38 cellular contexts compared by ENCODE assay signal in genomic region chr15:58083526-58083925, GRCh38. TPM values are rescaled to one million over a fixed set of nuclear protein-coding genes. Genes with fewer than 3 reads are reported as not detected.
"Had no signal": no experiment of that assay in that cellular context is flagged by ENCODE, and none has a peak within 500 bp of the region (broad histone marks: within the 10 kb centered on the region; RNA-seq: fewer than 3 reads in every experiment).

No MANE protein-coding gene starts in this region.

- H3K9ac ChIP-seq: KMS-11 had no signal

- H3K27me3 ChIP-seq: MG63 had no signal

- DNase-seq: Karpas-422, Kasumi-1, MG63, MM.1S, MV-4-11, NCI-H1048, NCI-H1092, NCI-H1092 treated with DMSO at 0.1 percent for 48 hours, NCI-H1105, NCI-H1105 treated with DMSO at 0.1 percent for 48 hours, NCI-H1417, NCI-H1417 treated with DMSO at 0.1 percent for 48 hours, NCI-H1436, NCI-H1436 treated with DMSO at 0.1 percent for 48 hours, NCI-H146, NCI-H1694, NCI-H1694 treated with DMSO at 0.1 percent for 48 hours, NCI-H187, NCI-H187 treated with DMSO at 0.1 percent for 48 hours, NCI-H1930, NCI-H2029, NCI-H2029 treated with DMSO at 0.1 percent for 48 hours, NCI-H2081, NCI-H2081 treated with DMSO at 0.1 percent for 48 hours, NCI-H2107, NCI-H2171, NCI-H2171 treated with DMSO at 0.1 percent for 48 hours, NCI-H2227 treated with DMSO at 0.1 percent for 48 hours, NCI-H226, NCI-H345, NCI-H446, NCI-H446 treated with DMSO at 0.1 percent for 48 hours, NCI-H510A, NCI-H510A treated with DMSO at 0.1 percent for 48 hours had no signal

- H3K27ac ChIP-seq: KMS-11 had no signal

- H3K4me3 ChIP-seq: MG63 had no signal

- H3K4me2 ChIP-seq: KMS-11 had no signal

- H3K36me3 ChIP-seq: MG63 had no signal

- H3K9me3 ChIP-seq: MG63 had no signal

RNA-seq across cellular contexts. Expression of gene ALDH1A2, which starts 18.0 kb away (rescaled TPM):
- total RNA-seq: NCI-H460 had no signal

RNA-seq across cellular contexts. Expression of gene AQP9, which starts 54.7 kb away (rescaled TPM):
- total RNA-seq: LHCN-M2, M059J, NCI-H460 had no signal
